In genomic region chr15:53034767-53035245, GRCh38 we compare ENCODE assay signal across 1 cellular context.
TF ChIP-seq lines count a peak whose summit lies in the region.

No MANE protein-coding gene starts in this region.

TF ChIP-seq in HepG2, 621 proteins besides CTCF, POLR2A, EP300 and RAD21 (continued from another document and continues in another):
- TF ChIP-seq ZNF512B (CRISPR knock-in tag; IDR thresholded peaks at IDR 0.05; ENCODE audit: borderline replicate concordance) (0 out of 2 replicates have a peak, but pooled peaks have one; percentile 14), ZSCAN21 (CRISPR knock-in tag; IDR thresholded peaks at IDR 0.05; ENCODE audit: borderline replicate concordance) (no peak), CREB3 (CRISPR knock-in tag; IDR thresholded peaks at IDR 0.05) (peak; percentile 59; the same call in 1 of the 2 replicates), BRD4 (CRISPR knock-in tag; IDR thresholded peaks at IDR 0.05) (no peak), SRY (CRISPR knock-in tag; IDR thresholded peaks at IDR 0.05) (no peak), ZNF768 (CRISPR knock-in tag; IDR thresholded peaks at IDR 0.05) (no peak), NR0B2 (CRISPR knock-in tag; IDR thresholded peaks at IDR 0.05) (no peak), TSC22D2 (CRISPR knock-in tag; IDR thresholded peaks at IDR 0.05; ENCODE audit: borderline replicate concordance) (peak; percentile 41; the same call in 1 of the 2 replicates), BRCA1 (CRISPR knock-in tag; IDR thresholded peaks at IDR 0.05) (no peak), KDM2A (CRISPR knock-in tag; IDR thresholded peaks at IDR 0.05; ENCODE audit: borderline replicate concordance, low read depth) (peak; percentile 38; the same call in 1 of the 2 replicates), ZNF598 (CRISPR knock-in tag; IDR thresholded peaks at IDR 0.05; ENCODE audit: borderline replicate concordance) (no peak), ZNF367 (CRISPR knock-in tag; IDR thresholded peaks at IDR 0.05; ENCODE audit: borderline replicate concordance) (no peak), ZNF142 (CRISPR knock-in tag; IDR thresholded peaks at IDR 0.05) (0 out of 2 replicates have a peak, but pooled peaks have one; percentile 27), TGIF2 (CRISPR knock-in tag; IDR thresholded peaks at IDR 0.05) (peak; percentile 65; the same call in 1 of the 2 replicates), ZNF460 (CRISPR knock-in tag; IDR thresholded peaks at IDR 0.05; ENCODE audit: borderline replicate concordance) (no peak), DR1 (CRISPR knock-in tag; IDR thresholded peaks at IDR 0.05) (no peak), ZNF234 (CRISPR knock-in tag; conservative IDR thresholded peaks at IDR 0.05) (no peak), SMAD3 (CRISPR knock-in tag; IDR thresholded peaks at IDR 0.05) (no peak), NR1H2 (CRISPR knock-in tag; IDR thresholded peaks at IDR 0.05; ENCODE audit: borderline replicate concordance, low read depth) (peak; percentile 63; the same call in 1 of the 2 replicates), ZNF446 (CRISPR knock-in tag; IDR thresholded peaks at IDR 0.05) (no peak), NFAT5 (CRISPR knock-in tag; IDR thresholded peaks at IDR 0.05) (no peak), PHB2 (IDR thresholded peaks at IDR 0.05; ENCODE audit: partially characterized antibody) (no peak), NPAS2 (CRISPR knock-in tag; IDR thresholded peaks at IDR 0.05; ENCODE audit: borderline replicate concordance) (no peak), ZNF510 (CRISPR knock-in tag; IDR thresholded peaks at IDR 0.05; ENCODE audit: low read depth) (no peak), RERE (CRISPR knock-in tag; IDR thresholded peaks at IDR 0.05; ENCODE audit: low read depth) (no peak), BCLAF1 (IDR thresholded peaks at IDR 0.05) (no peak)
